In genomic region chr5:9042241-9042640, GRCh38 we compare ENCODE assay signal across 22 cellular contexts.
"Had no signal": no experiment of that assay in that cellular context is flagged by ENCODE, and none has a peak within 500 bp of the region (broad histone marks: within the 10 kb centered on the region; RNA-seq: fewer than 3 reads in every experiment).

No MANE protein-coding gene starts in this region.

- DNase-seq: Karpas-422, KG1, MG63, NCI-H1092, NCI-H1105 treated with DMSO at 0.1 percent for 48 hours, NCI-H1417 treated with DMSO at 0.1 percent for 48 hours, NCI-H146, NCI-H1694 treated with DMSO at 0.1 percent for 48 hours, NCI-H1930, NCI-H2081, NCI-H2107, NCI-H2227 treated with DMSO at 0.1 percent for 48 hours, NCI-H446, NCI-H510A, NCI-H524 treated with DMSO at 0.1 percent for 48 hours, NCI-H69, NCI-H774, Right ventricle myocardium superior, RPMI8226, SIG-M5 had no signal

- H3K4me3 ChIP-seq: MG63, SJSA1, SK-N-MC had no signal
